Comparison of ENCODE assay signal across 10 cellular contexts in the genomic region with DNA sequence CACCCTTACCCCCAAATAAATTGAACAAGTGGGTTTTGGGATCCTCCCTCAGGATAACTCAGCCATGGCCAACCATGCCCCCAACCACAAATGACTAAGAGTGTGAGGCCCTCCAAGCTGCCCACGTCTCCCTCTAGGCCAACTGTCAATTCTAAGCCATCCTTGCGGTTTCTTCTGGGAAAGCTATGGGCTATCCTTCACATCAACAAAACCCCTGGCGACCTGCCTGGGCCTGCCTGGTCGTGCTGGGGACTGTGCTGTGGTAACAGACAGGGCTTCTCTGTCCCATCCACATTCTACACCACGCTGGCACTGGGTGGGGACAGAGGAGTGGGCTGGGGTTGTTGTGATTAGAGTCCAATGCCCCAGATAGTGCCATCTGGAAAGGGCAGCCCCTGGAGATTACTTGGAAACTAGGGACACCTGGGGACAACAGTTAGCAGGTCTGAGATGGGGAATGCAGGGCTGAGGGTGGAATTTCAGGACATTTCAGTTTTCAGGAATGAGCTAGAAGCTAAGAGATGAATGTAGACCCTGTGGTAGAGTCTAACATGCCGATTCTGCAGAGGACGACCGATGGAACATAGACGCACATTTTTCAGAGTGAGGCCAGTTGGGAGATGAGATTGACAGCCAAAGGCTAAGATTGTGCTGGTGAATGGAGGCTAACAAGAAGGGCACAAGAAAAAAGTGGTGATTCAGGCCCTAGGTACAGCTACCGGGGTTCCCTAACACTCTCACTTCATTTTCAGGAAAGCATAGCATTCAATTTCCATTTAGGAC.
DNase-seq lines count a peak whose midpoint lies in the region; ATAC-seq and TF ChIP-seq lines count a peak whose summit lies in the region.
"Had no signal": no experiment of that assay in that cellular context is flagged by ENCODE, and none has a peak within 500 bp of the region (broad histone marks: within the 10 kb centered on the region; RNA-seq: fewer than 3 reads in every experiment).

No MANE protein-coding gene starts in this region.

- peak; percentile 7 for ATAC-seq in GM21381 (IDR thresholded peaks at IDR 0.05; ENCODE audit: unreplicated experiment)
- no peak for ATAC-seq in heart right ventricle
- ATAC-seq in gastroesophageal sphincter: no peak
- no peak for ATAC-seq in left lobe of liver

- TF ChIP-seq CTCF in thyroid gland (IDR thresholded peaks at IDR 0.05) (no peak), heart right ventricle (IDR thresholded peaks at IDR 0.05) (no peak), gastroesophageal sphincter (IDR thresholded peaks at IDR 0.05) (no peak)

- 78 to 81% methylated on average over 10 of the region's 10 CpGs for whole genome bisulfite sequencing in thyroid gland, 2 donors
- 91 to 94% methylated on average over 10 of the region's 10 CpGs for WGBS in heart right ventricle, 2 donors
- 76 to 91% methylated on average over 4 to 5 of the region's 10 CpGs for WGBS in gastroesophageal sphincter (ENCODE audit: low coverage in 1 of 2), 2 donors

- TF ChIP-seq EP300 in gastroesophageal sphincter (IDR thresholded peaks at IDR 0.05): no peak

- DNase-seq in NCI-H2196 (lab: John Stamatoyannopoulos, UW; ENCODE audit: unreplicated experiment) (peak; percentile 45), glomerular visceral epithelial cell (ENCODE audit: extremely low spot score) (peak; percentile 92), thyroid gland (peak; percentile 14 to 44), heart right ventricle (no peak), NK-92 (lab: John Stamatoyannopoulos, UW; ENCODE audit: unreplicated experiment) (no peak), left lobe of liver (ENCODE audit: low spot score) (no peak)
- DNase-seq: activated CD4-positive, alpha-beta T cell treated with anti-CD3 and anti-CD28 coated beads, Interleukin-2, amount 50 U/mL, for 48 hours; activated naive CD8-positive, alpha-beta T cell treated with anti-CD3 and anti-CD28 coated beads, Interleukin-2, amount 10 ng/mL, durations not matched to agents 7 days and 5 days had no signal

- intact Hi-C loops in thyroid gland (cut with DNase I): no loop called here
- intact Hi-C loops in heart right ventricle (cut with DNase I): no loop called here

- H3K4me1 ChIP-seq in thyroid gland (peaks cover 11 to 21% of the 10 kb centered on the region in 2 donors), heart right ventricle (peaks cover 0 to 15% (median 0%) of the 10 kb centered on the region in 9 donors), gastroesophageal sphincter (no peaks in the 10 kb centered on the region)

- no peaks in the 10 kb centered on the region for H3K27me3 ChIP-seq in thyroid gland
- H3K27me3 ChIP-seq in heart right ventricle: peaks cover 0 to 10% (median 0%) of the 10 kb centered on the region in 7 donors
- peaks cover 4% of the 10 kb centered on the region for H3K27me3 ChIP-seq in gastroesophageal sphincter

- H3K4me3 ChIP-seq in thyroid gland (replicated peaks in 1 of 3) (no peak overlapping the region), heart right ventricle (no peak overlapping the region), gastroesophageal sphincter (no peak overlapping the region)

- TF ChIP-seq POLR2A in thyroid gland (IDR thresholded peaks at IDR 0.05) (no peak), gastroesophageal sphincter (IDR thresholded peaks at IDR 0.05) (no peak)

- H3K36me3 ChIP-seq in thyroid gland (no peaks in the 10 kb centered on the region), heart right ventricle (no peaks in the 10 kb centered on the region), gastroesophageal sphincter (no peaks in the 10 kb centered on the region)

- H3K9me3 ChIP-seq in thyroid gland: no peaks in the 10 kb centered on the region
- no peaks in the 10 kb centered on the region for H3K9me3 ChIP-seq in heart right ventricle
- H3K9me3 ChIP-seq in gastroesophageal sphincter: no peaks in the 10 kb centered on the region

- peak overlapping the region in 2 of 3 donors; percentile 38 to 74 for H3K27ac ChIP-seq in thyroid gland
- no peak overlapping the region for H3K27ac ChIP-seq in heart right ventricle
- no peak overlapping the region for H3K27ac ChIP-seq in gastroesophageal sphincter

Comparison
In these comparisons a context has a peak if more than half of its experiments do, and no peak if none do; other contexts are left out.
1. DNase-seq: peak in NCI-H2196 (single experiment), glomerular visceral epithelial cell (single experiment) and thyroid gland (2 of 2); none in heart right ventricle (0 of 2), NK-92 (single experiment) and left lobe of liver (single experiment).
2. H3K27ac ChIP-seq: peak in thyroid gland (2 of 3); none in heart right ventricle (0 of 10) and gastroesophageal sphincter (0 of 4).